ENCODE assay signal across 8 cellular contexts in the genomic region with DNA sequence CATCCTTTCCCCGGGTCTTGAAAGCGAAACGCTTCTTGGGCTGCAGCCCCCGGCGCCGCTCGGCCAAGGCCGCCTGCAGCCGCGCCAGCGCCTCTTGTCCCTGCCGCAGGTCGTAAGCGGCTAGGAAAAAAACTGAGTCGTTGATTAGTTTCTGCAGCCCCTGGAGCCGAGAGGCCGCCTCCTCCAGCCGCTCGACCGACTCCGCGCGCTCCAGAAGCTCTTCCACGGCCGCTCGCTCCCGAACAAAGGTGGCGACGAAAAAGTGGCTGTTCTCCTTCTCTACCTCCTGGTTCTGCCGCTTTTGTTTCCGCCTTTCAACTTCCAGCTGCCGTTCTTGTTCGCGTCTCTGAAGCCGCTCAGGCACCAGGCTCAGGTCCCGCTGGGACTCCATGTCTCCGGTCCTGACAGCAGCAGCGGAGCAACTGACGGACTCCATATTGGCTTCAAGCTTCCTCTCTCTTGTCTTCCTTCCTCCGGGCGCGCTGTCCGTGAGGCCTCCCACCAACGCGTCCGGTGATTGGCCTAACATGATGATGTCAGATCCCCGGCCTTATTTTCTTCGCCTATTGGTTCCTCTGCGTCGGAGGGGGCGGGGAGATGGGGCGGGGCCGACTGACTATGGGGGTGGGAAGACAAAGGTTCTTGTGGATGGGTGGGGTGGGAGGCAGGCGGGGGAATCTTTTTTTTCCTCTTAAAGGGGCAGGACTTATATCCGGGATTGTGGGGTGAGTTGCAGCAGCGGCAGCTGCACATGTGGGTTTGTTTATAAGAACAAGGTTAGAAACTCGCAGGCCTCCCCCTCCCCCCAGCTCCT. TPM values are rescaled to one million over a fixed set of nuclear protein-coding genes. Genes with fewer than 3 reads are reported as not detected.
DNase-seq lines count a peak whose midpoint lies in the region; ATAC-seq and TF ChIP-seq lines count a peak whose summit lies in the region.

A gene with protein sequence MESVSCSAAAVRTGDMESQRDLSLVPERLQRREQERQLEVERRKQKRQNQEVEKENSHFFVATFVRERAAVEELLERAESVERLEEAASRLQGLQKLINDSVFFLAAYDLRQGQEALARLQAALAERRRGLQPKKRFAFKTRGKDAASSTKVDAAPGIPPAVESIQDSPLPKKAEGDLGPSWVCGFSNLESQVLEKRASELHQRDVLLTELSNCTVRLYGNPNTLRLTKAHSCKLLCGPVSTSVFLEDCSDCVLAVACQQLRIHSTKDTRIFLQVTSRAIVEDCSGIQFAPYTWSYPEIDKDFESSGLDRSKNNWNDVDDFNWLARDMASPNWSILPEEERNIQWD (minus strand): TSS at position 466 of the 814 bp plus-strand sequence. CDS start 30 bp downstream, at position 436.

- peak within 1 kb of the TSS; percentile 27; the same call in 1 of the 3 replicates for H2BK15ac ChIP-seq in IMR-90 (ENCODE audit: low read depth, low read length)

- BruUV-seq in IMR-90 (replicated peaks; lab: Mats Ljungman, UMichigan) (TSS peak; percentile 91), OCI-LY7 (replicated peaks; lab: Mats Ljungman, UMichigan) (no TSS peak)

- H3K27me3 ChIP-seq in IMR-90 (ENCODE audit: control insufficient read depth, insufficient read depth, low read length): no peaks in the 10 kb centered on the region

- intact Hi-C loops in IMR-90 (cut with micrococcal nuclease) (loop anchor here (1.0 kb wide), 3 partner anchors 36 to 133 kb away; partner anchors contain the start of genes BICRAL and RPL7L1), OCI-LY7 (cut with micrococcal nuclease; ENCODE audit: unreplicated experiment) (loop anchor here (1.0 to 10.0 kb wide), 7 partner anchors 25 to 1021 kb away; partner anchors contain the start of genes RPL7L1 and SRF)

- H3K79me1 ChIP-seq in IMR-90 (ENCODE audit: low read depth in 1 of 2, low read length in 2 of 2): peaks cover 7 to 48% of the 10 kb centered on the region in 2 experiments

- DNase-seq in DMS 273 treated with DMSO at 0.1 percent for 48 hours (lab: John Stamatoyannopoulos, UW) (peak; percentile 98), IMR-90 (peak; percentile 99), OCI-LY7 (ENCODE audit: low spot score) (peak; percentile 99), activated T-cell treated with anti-CD3 and anti-CD28 coated beads for 4 hours (peak; percentile 86), epithelial cell of esophagus (ENCODE audit: low read depth) (peak; percentile 99), middle frontal gyrus (ENCODE audit: extremely low spot score, low spot score) (peak; percentile 93)
- peak; percentile 82 to 88 for DNase-seq in stimulated activated CD8-positive, alpha-beta memory T cell treated with anti-CD3 and anti-CD28 coated beads, Interleukin-2, amount 100 ng/mL, for 1 hour (ENCODE audit: low read depth in 2 of 2)

- H3K18ac ChIP-seq in IMR-90 (ENCODE audit: low read depth, low read length): peak within 1 kb of the TSS; percentile 76; the same call in 1 of the 2 replicates

- no peak for TF ChIP-seq RAD21 in IMR-90 (IDR thresholded peaks at IDR 0.05; ENCODE audit: low read length)

- peak within 1 kb of the TSS; percentile 81 to 95 for H4K8ac ChIP-seq in IMR-90 (ENCODE audit: low read depth in 2 of 2, low read length in 2 of 2)

- no peaks in the 10 kb centered on the region for H3K9me2 ChIP-seq in OCI-LY7 (ENCODE audit: insufficient read depth, low read length)

- H3K4ac ChIP-seq in IMR-90 (ENCODE audit: low read depth, low read length): peak within 1 kb of the TSS; percentile 94

- peak within 1 kb of the TSS; percentile 98 for H3K56ac ChIP-seq in IMR-90 (ENCODE audit: extremely low read depth, insufficient read depth, low read length)

- TF ChIP-seq POLR2A in IMR-90 (IDR thresholded peaks at IDR 0.05; ENCODE audit: low read depth, low read length): peak; percentile 97

- CTCF ChIA-PET in IMR-90 (lab: Yijun Ruan, JAX): interaction anchor here (1.2 to 2.4 kb wide), 2 partner anchors 20 to 198 kb away, joined by 3 to 6 read pairs; no protein-coding TSS in a partner anchor
- CTCF ChIA-PET in OCI-LY7 (lab: Charles Lee; ENCODE audit: unreplicated experiment): interaction anchor here (0.6 to 1.5 kb wide), 4 partner anchors 23 to 698 kb away, joined by 4 to 7 read pairs (median 5); partner anchors contain the start of gene KLHDC3

- H3K23ac ChIP-seq in IMR-90 (ENCODE audit: low read depth, low read length): peak within 1 kb of the TSS; percentile 95

- POLR2A ChIA-PET in IMR-90 (lab: Charles Lee; ENCODE audit: unreplicated experiment): interaction anchor here (0.6 to 2.0 kb wide), 4 partner anchors 21 to 546 kb away, joined by 3 to 13 read pairs (median 6); partner anchors contain the start of genes BICRAL and RPL7L1
- POLR2A ChIA-PET in OCI-LY7 (lab: Charles Lee): interaction anchor here (0.5 to 14.2 kb wide), 14 partner anchors 15 to 1560 kb away, joined by 3 to 494 read pairs (median 6); partner anchors contain the start of genes BICRAL, CNPY3 and PPP2R5D

- H2BK120ac ChIP-seq in IMR-90 (ENCODE audit: low read depth, low read length): peak within 1 kb of the TSS; percentile 85

- peak within 1 kb of the TSS; percentile 100 for H2AK9ac ChIP-seq in IMR-90 (replicated peaks; ENCODE audit: low read depth, low read length, poor library complexity)

- H3K9me1 ChIP-seq in IMR-90 (ENCODE audit: insufficient read depth, low read length): peaks cover 10% of the 10 kb centered on the region; the same call in 1 of the 2 replicates

- dilution Hi-C loops in IMR-90 (cut with HindIII; ENCODE audit: low sequenced_read_pairs, unreplicated experiment): no loop called here

- H4K5ac ChIP-seq in IMR-90 (ENCODE audit: low read depth, low read length): peak within 1 kb of the TSS; percentile 85

- peak within 1 kb of the TSS; percentile 31; the same call in 1 of the 2 replicates for H2BK20ac ChIP-seq in IMR-90 (ENCODE audit: low read depth, low read length)

- peak; percentile 71 for ATAC-seq in GM21528 (IDR thresholded peaks at IDR 0.05; ENCODE audit: low FRiP score, unreplicated experiment)
- peak; percentile 79 for ATAC-seq in IMR-90 (ENCODE audit: low read depth)

- peaks cover 18% of the 10 kb centered on the region for H4K20me1 ChIP-seq in IMR-90 (ENCODE audit: insufficient read depth, low read length)
- H4K20me1 ChIP-seq in OCI-LY7 (ENCODE audit: insufficient read depth, low read length): peaks cover 9% of the 10 kb centered on the region; the same call in 1 of the 2 replicates

- H3K4me1 ChIP-seq in IMR-90 (ENCODE audit: control insufficient read depth, insufficient read depth, low read length): peaks cover 8% of the 10 kb centered on the region
- H3K4me1 ChIP-seq in OCI-LY7 (ENCODE audit: insufficient read depth, low read length, poor library complexity, severe bottlenecking): peaks cover 49% of the 10 kb centered on the region

- H3K9me3 ChIP-seq in IMR-90 (ENCODE audit: control insufficient read depth, insufficient read depth, low read length) (no peaks in the 10 kb centered on the region), OCI-LY7 (ENCODE audit: low read length) (no peaks in the 10 kb centered on the region)

- H3K14ac ChIP-seq in IMR-90 (replicated peaks; ENCODE audit: low read depth, low read length): peak within 1 kb of the TSS; percentile 95

- WGBS in IMR-90 (ENCODE audit: extremely low coverage in 2 of 2, insufficient read length in 1 of 2), 2 experiments: 1% methylated on average over 38 of the region's 57 CpGs; no CpG with 5 or more reads in 1 of the 2 experiments

- H2AK5ac ChIP-seq in IMR-90 (ENCODE audit: low read depth, low read length): peak within 1 kb of the TSS; percentile 84

- H3K9ac ChIP-seq in IMR-90 (ENCODE audit: low read depth, low read length): peak within 1 kb of the TSS; percentile 94

- peak within 1 kb of the TSS; percentile 68 for H3K4me3 ChIP-seq in IMR-90 (ENCODE audit: insufficient read depth, low read depth, low read length)
- peak within 1 kb of the TSS; percentile 82 for H3K4me3 ChIP-seq in OCI-LY7 (ENCODE audit: low read depth, low read length, poor library complexity, severe bottlenecking)
- H3K4me3 ChIP-seq in epithelial cell of esophagus (ENCODE audit: low read length): peak within 1 kb of the TSS; percentile 90

- H3K79me2 ChIP-seq in OCI-LY7 (ENCODE audit: insufficient read depth, low read depth, low read length): peaks cover 57% of the 10 kb centered on the region

- no peak for TF ChIP-seq CTCF in IMR-90 (conservative IDR thresholded peaks at IDR 0.05; ENCODE audit: low read depth, low read length)
- no peak for TF ChIP-seq CTCF in OCI-LY7 (conservative IDR thresholded peaks at IDR 0.05; ENCODE audit: low read length)
- no peak for TF ChIP-seq CTCF in epithelial cell of esophagus (IDR thresholded peaks at IDR 0.05; ENCODE audit: insufficient read depth, low read depth, low read length, missing control alignments)

- H3K36me3 ChIP-seq in IMR-90 (ENCODE audit: control insufficient read depth, insufficient read depth, low read length) (no peaks in the 10 kb centered on the region; the same call in 1 of the 2 replicates), OCI-LY7 (ENCODE audit: insufficient read depth, low read length) (peaks cover 24% of the 10 kb centered on the region)

- H4K91ac ChIP-seq in IMR-90 (ENCODE audit: insufficient read depth, low read depth, low read length): peak within 1 kb of the TSS; percentile 85

- peak within 1 kb of the TSS; percentile 100 for H3K4me2 ChIP-seq in IMR-90 (ENCODE audit: low read depth, low read length)
- H3K4me2 ChIP-seq in OCI-LY7 (ENCODE audit: low read length): peak within 1 kb of the TSS; percentile 100

- peak within 1 kb of the TSS; percentile 99 for H3K27ac ChIP-seq in IMR-90 (ENCODE audit: insufficient read depth, low read length)
- peak within 1 kb of the TSS; percentile 95 for H3K27ac ChIP-seq in OCI-LY7 (ENCODE audit: low read depth, low read length, poor library complexity, severe bottlenecking)

- peak within 1 kb of the TSS; percentile 95 for H2BK5ac ChIP-seq in IMR-90 (ENCODE audit: low read depth, low read length, poor library complexity, severe bottlenecking)

- in situ Hi-C loops in IMR-90 (cut with MboI; ENCODE audit: low sequenced_read_pairs): no loop called here

- H2AFZ ChIP-seq in IMR-90 (replicated peaks; ENCODE audit: low read length, poor library complexity) (peak within 1 kb of the TSS; percentile 96), OCI-LY7 (ENCODE audit: low read length) (no peak within 1 kb of the TSS)

TF ChIP-seq in IMR-90, 13 proteins besides CTCF, POLR2A, EP300 and RAD21 (continues in another document):
- no peak for TF ChIP-seq RCOR1 (IDR thresholded peaks at IDR 0.05; ENCODE audit: insufficient replicate concordance, low read length)

RNA-seq across cellular contexts. Expression of the gene that starts here (rescaled TPM):
- total RNA-seq in IMR-90 (2012; rRNA removed) (32.6 and 33.9 TPM in 2 replicates), OCI-LY7 (2022) (69.2 and 78.0 TPM in 2 replicates)
- 20.2 and 23.0 TPM in 2 replicates for polyA plus RNA-seq in IMR-90 (2012; rRNA removed)
- 15.0 and 20.0 TPM in 2 replicates for polyA plus RNA-seq in IMR-90 (2012; cell fraction: cytosol; rRNA removed)
- polyA plus RNA-seq in IMR-90 (2012; cell fraction: nucleus; rRNA removed; ENCODE audit: low replicate concordance): 8.4 and 10.7 TPM in 2 replicates
- 118 and 136 TPM in 2 replicates for total RNA-seq in OCI-LY7 (2014; rRNA removed; shearing (Covaris generic))

Comparison
In these comparisons a context has a peak if more than half of its experiments do, and no peak if none do; other contexts are left out.
1. Peak in every context shown above with its lines: DNase-seq, ATAC-seq, H3K4me3 ChIP-seq and H3K27ac ChIP-seq.